ENCODE assay signal across 9 cellular contexts in genomic region chr4:77385124-77385969, GRCh38.
A peak's percentile ranks its signal among the peaks of the same experiment; 100 is the strongest.
DNase-seq lines count a peak whose midpoint lies in the region; ATAC-seq and TF ChIP-seq lines count a peak whose summit lies in the region.
"Had no signal": no experiment of that assay in that cellular context is flagged by ENCODE, and none has a peak within 500 bp of the region (broad histone marks: within the 10 kb centered on the region; RNA-seq: fewer than 3 reads in every experiment).

No MANE protein-coding gene starts in this region.

- no peak overlapping the region for H3K27ac Mint-ChIP-seq in Calu3 (ENCODE audit: unreplicated experiment)
- H3K27ac Mint-ChIP-seq: activated naive CD8-positive, alpha-beta T cell had no signal

- no peak overlapping the region for H3K4me3 ChIP-seq in adipocyte (ENCODE audit: low read length)
- no peak overlapping the region for H3K4me3 ChIP-seq in left ventricle myocardium inferior

- peaks cover 41% of the 10 kb centered on the region for H3K27me3 Mint-ChIP-seq in Calu3 (ENCODE audit: unreplicated experiment)
- H3K27me3 Mint-ChIP-seq: activated naive CD8-positive, alpha-beta T cell had no signal

- H3K4me3 Mint-ChIP-seq in Calu3 (ENCODE audit: low read depth, unreplicated experiment): no peak overlapping the region
- H3K4me3 Mint-ChIP-seq: activated naive CD8-positive, alpha-beta T cell had no signal

- CTCF ChIA-PET in Calu3 (lab: Charles Lee): interaction anchor here (1.2 to 1.3 kb wide), 2 partner anchors 48 to 313 kb away, joined by 3 to 4 read pairs; no protein-coding TSS in a partner anchor

- no peak overlapping the region for H3K27ac ChIP-seq in left ventricle myocardium inferior (replicated peaks)

- H3K9me3 Mint-ChIP-seq in Calu3 (ENCODE audit: low read depth, unreplicated experiment): no peaks in the 10 kb centered on the region

- TF ChIP-seq CTCF in Calu3 (IDR thresholded peaks at IDR 0.05; ENCODE audit: unreplicated experiment) (peak; percentile 60), GM20000 (IDR thresholded peaks at IDR 0.05; ENCODE audit: extremely low read depth, missing control alignments) (peak; percentile 87), left ventricle myocardium inferior (IDR thresholded peaks at IDR 0.05; ENCODE audit: borderline replicate concordance) (peak; percentile 88)

- no peaks in the 10 kb centered on the region for H3K4me1 ChIP-seq in adipocyte (ENCODE audit: control insufficient read depth, insufficient read depth, low read length)
- H3K4me1 ChIP-seq in left ventricle myocardium inferior: no peaks in the 10 kb centered on the region

- peak; percentile 51 for DNase-seq in Calu3
- peak; percentile 54 for DNase-seq in GM20000 (ENCODE audit: low spot score)
- DNase-seq in KG1 (lab: John Stamatoyannopoulos, UW): peak; percentile 51
- peak; percentile 84 for DNase-seq in adipocyte (ENCODE audit: low read depth)
- peak; percentile 22 for DNase-seq in left ventricle myocardium inferior
- DNase-seq in renal cortical epithelial cell (ENCODE audit: low read depth): peak; percentile 71

- no TSS peak for BruUV-seq in Calu3 (replicated peaks; lab: Mats Ljungman, UMichigan)

- peak; percentile 94 for ATAC-seq in SK-N-SH treated with all-trans-retinoic acid at 6 μM for 48 hours
- ATAC-seq in HG03571 (IDR thresholded peaks at IDR 0.05; ENCODE audit: unreplicated experiment): no peak

- H3K27me3 ChIP-seq in adipocyte (replicated peaks; ENCODE audit: control insufficient read depth, insufficient read depth, low read length): peaks cover 36% of the 10 kb centered on the region
- H3K27me3 ChIP-seq in left ventricle myocardium inferior (ENCODE audit: low read depth): peaks cover 7% of the 10 kb centered on the region

- no peaks in the 10 kb centered on the region for H3K36me3 Mint-ChIP-seq in Calu3 (ENCODE audit: insufficient read depth, unreplicated experiment)
- H3K36me3 Mint-ChIP-seq: activated naive CD8-positive, alpha-beta T cell had no signal

- no peaks in the 10 kb centered on the region for H3K4me1 Mint-ChIP-seq in Calu3 (ENCODE audit: low read depth, unreplicated experiment)

- intact Hi-C loops in Calu3 (cut with micrococcal nuclease; ENCODE audit: unreplicated experiment) (loop anchor here (1.0 to 2.0 kb wide), 3 partner anchors 47 to 234 kb away; no protein-coding TSS in a partner anchor), left ventricle myocardium inferior (cut with micrococcal nuclease) (loop anchor here (5.0 kb wide), 1 partner anchor 47 kb away; no protein-coding TSS in a partner anchor)

- H3K9me3 ChIP-seq in adipocyte (ENCODE audit: control insufficient read depth, low read length): no peaks in the 10 kb centered on the region
- no peaks in the 10 kb centered on the region for H3K9me3 ChIP-seq in left ventricle myocardium inferior (replicated peaks)

- no peaks in the 10 kb centered on the region for H3K36me3 ChIP-seq in adipocyte (ENCODE audit: control insufficient read depth, insufficient read depth, low read length, severe bottlenecking)
- no peaks in the 10 kb centered on the region for H3K36me3 ChIP-seq in left ventricle myocardium inferior

- no peak overlapping the region for H3K9ac ChIP-seq in adipocyte (ENCODE audit: low read length)

TF ChIP-seq in SK-N-SH treated with all-trans-retinoic acid at 6 μM for 48 hours, 23 proteins besides CTCF, POLR2A, EP300 and RAD21:
- no peak for TF ChIP-seq TOX (CRISPR knock-in tag; IDR thresholded peaks at IDR 0.05; ENCODE audit: borderline replicate concordance)
- no peak for TF ChIP-seq ZNF70 (CRISPR knock-in tag; IDR thresholded peaks at IDR 0.05)
- no peak for TF ChIP-seq PPARA (CRISPR knock-in tag; IDR thresholded peaks at IDR 0.05; ENCODE audit: borderline replicate concordance)
- no peak for TF ChIP-seq ZFP30 (CRISPR knock-in tag; IDR thresholded peaks at IDR 0.05)
- TF ChIP-seq ZNF8 (CRISPR knock-in tag; IDR thresholded peaks at IDR 0.05): no peak
- no peak for TF ChIP-seq CREB5 (CRISPR knock-in tag; IDR thresholded peaks at IDR 0.05; ENCODE audit: low read depth)
- TF ChIP-seq OSR1 (CRISPR knock-in tag; IDR thresholded peaks at IDR 0.05): no peak
- TF ChIP-seq ARNTL (CRISPR knock-in tag; IDR thresholded peaks at IDR 0.05; ENCODE audit: borderline replicate concordance, low read depth): no peak
TF ChIP-seq in SK-N-SH treated with all-trans-retinoic acid at 6 μM for 48 hours: peak in this region for 0.

Comparison
In these comparisons a context has a peak if more than half of its experiments do, and no peak if none do; other contexts are left out.
1. DNase-seq: peak in every context shown above with its lines; median percentile 84 in adipocyte; 71 in renal cortical epithelial cell; 54 in GM20000; 51 in Calu3; 51 in KG1; 22 in left ventricle myocardium inferior.